Comparison of ENCODE assay signal across 24 cellular contexts in the genomic region with DNA sequence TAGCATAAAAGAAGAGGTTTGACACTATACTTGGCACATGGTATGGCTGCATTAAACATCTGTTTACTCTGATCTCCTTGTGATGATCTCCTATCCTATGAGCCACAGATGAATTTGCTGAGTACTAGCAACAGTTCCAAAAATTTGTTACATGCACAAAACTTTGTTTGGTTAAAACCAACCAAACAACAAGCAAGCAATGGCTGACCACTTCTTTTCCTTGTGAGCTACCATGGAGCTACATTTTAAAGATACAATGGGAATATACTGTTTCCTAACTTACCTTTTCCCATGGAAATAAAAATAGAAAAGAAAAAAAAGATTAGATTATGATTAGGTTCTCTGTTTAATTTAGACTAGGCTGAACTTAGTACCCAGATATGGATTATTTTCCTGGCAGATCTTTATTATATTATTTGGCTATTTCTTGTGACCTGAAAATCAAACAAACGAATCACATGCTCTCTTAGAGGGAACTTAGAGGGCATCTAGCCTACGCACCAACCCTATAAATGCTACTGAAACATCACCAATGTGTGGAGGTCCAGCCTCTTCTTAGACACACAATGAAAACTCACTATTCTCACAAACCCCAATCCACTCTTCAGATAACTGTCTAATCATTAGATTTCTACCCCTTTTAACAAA.
DNase-seq lines count a peak whose midpoint lies in the region; ATAC-seq and TF ChIP-seq lines count a peak whose summit lies in the region.
"Had no signal": no experiment of that assay in that cellular context is flagged by ENCODE, and none has a peak within 500 bp of the region (broad histone marks: within the 10 kb centered on the region; RNA-seq: fewer than 3 reads in every experiment).

No MANE protein-coding gene starts in this region.

- whole genome bisulfite sequencing in SK-N-SH (ENCODE audit: low lambda C conversion rate), result 95% methylated on average over 2 of the region's 2 CpGs
- 90 to 92% methylated on average over 2 of the region's 2 CpGs for WGBS in tibial nerve, 2 donors

- ATAC-seq in SK-N-SH treated with all-trans-retinoic acid at 6 μM for 48 hours, result no peak
- ATAC-seq in activated CD8-positive, alpha-beta T cell treated with anti-CD3 and anti-CD28 coated beads for 36 hours, result no peak
- ATAC-seq in foreskin keratinocyte, result no peak
- ATAC-seq: heart left ventricle, Right ventricle myocardium inferior had no signal

- no peaks in the 10 kb centered on the region for H3K27me3 Mint-ChIP-seq in activated CD8-positive, alpha-beta T cell treated with anti-CD3 and anti-CD28 coated beads for 36 hours
- H3K27me3 Mint-ChIP-seq: CD4-positive, alpha-beta T cell; central memory CD8-positive, alpha-beta T cell had no signal

- no peaks in the 10 kb centered on the region for H4K20me1 ChIP-seq in SK-N-SH (ENCODE audit: insufficient read depth)

- H3K4me3 ChIP-seq in SK-N-SH (ENCODE audit: low read depth in 2 of 2, low read length in 1 of 2) (no peak overlapping the region), ACC112 (ENCODE audit: low read depth, low read length) (no peak overlapping the region), tibial nerve (no peak overlapping the region)
- H3K4me3 ChIP-seq: ascending aorta, dorsolateral prefrontal cortex, heart left ventricle, skin epidermis had no signal

- H3K9me3 ChIP-seq in SK-N-SH (no peaks in the 10 kb centered on the region), tibial nerve (no peaks in the 10 kb centered on the region)
- H3K9me3 ChIP-seq: ascending aorta, heart left ventricle had no signal

- H3K4me1 ChIP-seq in SK-N-SH (ENCODE audit: control insufficient read depth in 1 of 2, insufficient read depth in 2 of 2, low read depth in 1 of 2, low read length in 1 of 2) (peaks cover 0 to 37% of the 10 kb centered on the region in 2 experiments; a peak in 2 of 4 replicates), ACC112 (ENCODE audit: control insufficient read depth, insufficient read depth, low read length, unreplicated experiment) (peaks cover 41% of the 10 kb centered on the region), foreskin keratinocyte (peaks cover 4% of the 10 kb centered on the region), tibial nerve (peaks cover 0 to 5% (median 0%) of the 10 kb centered on the region in 4 donors)

- H3K27ac ChIP-seq in SK-N-SH (ENCODE audit: low read depth in 2 of 2, low read length in 1 of 2), result peak overlapping the region in 1 of 2 experiments; percentile 72; a peak in 2 of 4 replicates
- H3K27ac ChIP-seq in ACC112 (ENCODE audit: low read depth, low read length), result peak overlapping the region; percentile 51
- H3K27ac ChIP-seq in foreskin keratinocyte, result peak overlapping the region; percentile 27
- no peak overlapping the region for H3K27ac ChIP-seq in tibial nerve
- H3K27ac ChIP-seq: 22Rv1, ascending aorta, dorsolateral prefrontal cortex, heart left ventricle, skin epidermis had no signal

- H3K36me3 Mint-ChIP-seq in activated CD8-positive, alpha-beta T cell treated with anti-CD3 and anti-CD28 coated beads for 36 hours (ENCODE audit: low read depth), result peaks cover 63% of the 10 kb centered on the region

- H2AFZ ChIP-seq in SK-N-SH (ENCODE audit: low read depth) (no peak overlapping the region), ACC112 (ENCODE audit: low read length, unreplicated experiment) (no peak overlapping the region)

- no peak for TF ChIP-seq RAD21 in SK-N-SH (IDR thresholded peaks at IDR 0.05; ENCODE audit: low read length)

- H3K9me3 Mint-ChIP-seq in activated CD8-positive, alpha-beta T cell treated with anti-CD3 and anti-CD28 coated beads for 36 hours, result peaks cover 2% of the 10 kb centered on the region
- H3K9me3 Mint-ChIP-seq: CD4-positive, alpha-beta T cell; central memory CD8-positive, alpha-beta T cell had no signal

- H3K27me3 ChIP-seq in SK-N-SH (ENCODE audit: insufficient read depth) (no peaks in the 10 kb centered on the region), ACC112 (ENCODE audit: insufficient read depth, low read length) (no peaks in the 10 kb centered on the region), foreskin keratinocyte (no peaks in the 10 kb centered on the region), tibial nerve (no peaks in the 10 kb centered on the region)
- H3K27me3 ChIP-seq: ascending aorta, dorsolateral prefrontal cortex, heart left ventricle had no signal

- peak overlapping the region; percentile 65 for H3K27ac Mint-ChIP-seq in activated CD8-positive, alpha-beta T cell treated with anti-CD3 and anti-CD28 coated beads for 36 hours
- H3K27ac Mint-ChIP-seq: CD4-positive, alpha-beta T cell had no signal

- no peaks in the 10 kb centered on the region for H3K9me2 ChIP-seq in SK-N-SH

- peaks cover 44% of the 10 kb centered on the region for H3K4me1 Mint-ChIP-seq in activated CD8-positive, alpha-beta T cell treated with anti-CD3 and anti-CD28 coated beads for 36 hours (ENCODE audit: low read depth)

- H3K9ac ChIP-seq in SK-N-SH, result no peak overlapping the region

- peaks cover 47% of the 10 kb centered on the region for H3F3A ChIP-seq in SK-N-SH (replicated peaks; ENCODE audit: insufficient read depth)

- intact Hi-C loops in activated CD8-positive, alpha-beta T cell treated with anti-CD3 and anti-CD28 coated beads for 36 hours (cut with micrococcal nuclease), result no loop called here

- no peak for TF ChIP-seq POLR2A in tibial nerve (IDR thresholded peaks at IDR 0.05)

- TF ChIP-seq EP300 in SK-N-SH (IDR thresholded peaks at IDR 0.05; ENCODE audit: borderline replicate concordance in 1 of 2, low read depth in 1 of 2, low read length in 1 of 2), result no peak
- TF ChIP-seq EP300 in tibial nerve (IDR thresholded peaks at IDR 0.05), result no peak

- POLR2A ChIA-PET in SK-N-SH (lab: Yijun Ruan, JAX), result no interaction called here
- POLR2A ChIA-PET in activated CD8-positive, alpha-beta T cell treated with anti-CD3 and anti-CD28 coated beads for 36 hours (lab: Charles Lee), result interaction anchor here (0.6 kb wide), 1 partner anchor 1829 kb away, joined by 3 read pairs; no protein-coding TSS in a partner anchor

- TF ChIP-seq CTCF in SK-N-SH (IDR thresholded peaks at IDR 0.05) (no peak), foreskin keratinocyte (conservative IDR thresholded peaks at IDR 0.05) (no peak), tibial nerve (IDR thresholded peaks at IDR 0.05) (no peak)
- TF ChIP-seq CTCF in activated CD8-positive, alpha-beta T cell treated with anti-CD3 and anti-CD28 coated beads for 36 hours (IDR thresholded peaks at IDR 0.05), result no peak

- CTCF ChIA-PET in SK-N-SH (lab: Yijun Ruan, JAX), result no interaction called here
- CTCF ChIA-PET in activated CD8-positive, alpha-beta T cell treated with anti-CD3 and anti-CD28 coated beads for 36 hours (lab: Charles Lee), result no interaction called here

- H3K4me2 ChIP-seq in SK-N-SH, result peak overlapping the region; percentile 30; the same call in 1 of the 2 replicates

- H3K36me3 ChIP-seq in SK-N-SH (replicated peaks in 1 of 2; ENCODE audit: control insufficient read depth in 1 of 2, insufficient read depth in 2 of 2, low read length in 1 of 2) (peaks cover 41 to 53% of the 10 kb centered on the region in 2 experiments), ACC112 (ENCODE audit: insufficient read depth, low read length) (peaks cover 4% of the 10 kb centered on the region; the same call in 1 of the 2 replicates), tibial nerve (no peaks in the 10 kb centered on the region)

- no peak overlapping the region for H3K4me3 Mint-ChIP-seq in activated CD8-positive, alpha-beta T cell treated with anti-CD3 and anti-CD28 coated beads for 36 hours
- H3K4me3 Mint-ChIP-seq: CD4-positive, alpha-beta T cell; central memory CD8-positive, alpha-beta T cell had no signal

- H3K79me2 ChIP-seq in SK-N-SH (ENCODE audit: insufficient read depth), result peaks cover 73% of the 10 kb centered on the region
- H3K79me2 ChIP-seq in ACC112 (ENCODE audit: control insufficient read depth, insufficient read depth, low read length, unreplicated experiment), result peaks cover 13% of the 10 kb centered on the region

- no peak for DNase-seq in SK-N-SH
- no peak for DNase-seq in activated CD8-positive, alpha-beta T cell treated with anti-CD3 and anti-CD28 coated beads for 36 hours
- no peak for DNase-seq in foreskin keratinocyte
- no peak for DNase-seq in tibial nerve (ENCODE audit: low spot score in 2 of 2)
- DNase-seq in COR-L47 (lab: John Stamatoyannopoulos, UW), result no peak
- no peak for DNase-seq in NCI-H1105 (lab: John Stamatoyannopoulos, UW)
- DNase-seq: activated CD4-positive, CD25-positive, alpha-beta regulatory T cell treated with anti-CD3 and anti-CD28 coated beads, Interleukin-2, amount 50 U/mL, for 72 hours; activated gamma-delta T cell treated with Interleukin-2 at 50 U/mL for 16 hours; CD4-positive, alpha-beta T cell; dorsolateral prefrontal cortex; GF-D8; mesendoderm; NCI-H1417 treated with DMSO at 0.1 percent for 48 hours; nucleus accumbens; OCI-M1; SW 1271 had no signal

TF ChIP-seq in SK-N-SH, 30 proteins besides CTCF, POLR2A, EP300 and RAD21 (continues in another document):
- TF ChIP-seq TCF12 (IDR thresholded peaks at IDR 0.05) (no peak), POLR2AphosphoS5 (IDR thresholded peaks at IDR 0.05; ENCODE audit: low read depth, low read length) (no peak), NFIC (IDR thresholded peaks at IDR 0.05; ENCODE audit: borderline replicate concordance) (no peak), TAF1 (IDR thresholded peaks at IDR 0.05; ENCODE audit: borderline replicate concordance, low read depth, low read length) (no peak)

TF ChIP-seq in SK-N-SH treated with all-trans-retinoic acid at 6 μM for 48 hours, 23 proteins besides CTCF, POLR2A, EP300 and RAD21 (continues in another document):
- TF ChIP-seq ARNTL (CRISPR knock-in tag; IDR thresholded peaks at IDR 0.05; ENCODE audit: borderline replicate concordance, low read depth), result no peak
- TF ChIP-seq, protein P1, sequence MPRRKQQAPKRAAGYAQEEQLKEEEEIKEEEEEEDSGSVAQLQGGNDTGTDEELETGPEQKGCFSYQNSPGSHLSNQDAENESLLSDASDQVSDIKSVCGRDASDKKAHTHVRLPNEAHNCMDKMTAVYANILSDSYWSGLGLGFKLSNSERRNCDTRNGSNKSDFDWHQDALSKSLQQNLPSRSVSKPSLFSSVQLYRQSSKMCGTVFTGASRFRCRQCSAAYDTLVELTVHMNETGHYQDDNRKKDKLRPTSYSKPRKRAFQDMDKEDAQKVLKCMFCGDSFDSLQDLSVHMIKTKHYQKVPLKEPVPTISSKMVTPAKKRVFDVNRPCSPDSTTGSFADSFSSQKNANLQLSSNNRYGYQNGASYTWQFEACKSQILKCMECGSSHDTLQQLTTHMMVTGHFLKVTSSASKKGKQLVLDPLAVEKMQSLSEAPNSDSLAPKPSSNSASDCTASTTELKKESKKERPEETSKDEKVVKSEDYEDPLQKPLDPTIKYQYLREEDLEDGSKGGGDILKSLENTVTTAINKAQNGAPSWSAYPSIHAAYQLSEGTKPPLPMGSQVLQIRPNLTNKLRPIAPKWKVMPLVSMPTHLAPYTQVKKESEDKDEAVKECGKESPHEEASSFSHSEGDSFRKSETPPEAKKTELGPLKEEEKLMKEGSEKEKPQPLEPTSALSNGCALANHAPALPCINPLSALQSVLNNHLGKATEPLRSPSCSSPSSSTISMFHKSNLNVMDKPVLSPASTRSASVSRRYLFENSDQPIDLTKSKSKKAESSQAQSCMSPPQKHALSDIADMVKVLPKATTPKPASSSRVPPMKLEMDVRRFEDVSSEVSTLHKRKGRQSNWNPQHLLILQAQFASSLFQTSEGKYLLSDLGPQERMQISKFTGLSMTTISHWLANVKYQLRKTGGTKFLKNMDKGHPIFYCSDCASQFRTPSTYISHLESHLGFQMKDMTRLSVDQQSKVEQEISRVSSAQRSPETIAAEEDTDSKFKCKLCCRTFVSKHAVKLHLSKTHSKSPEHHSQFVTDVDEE (CRISPR knock-in tag; IDR thresholded peaks at IDR 0.05), result no peak

Comparison
In these comparisons a context has a peak if more than half of its experiments do, and no peak if none do; other contexts are left out.
1. H3K27ac ChIP-seq: peak in ACC112 (single experiment) and foreskin keratinocyte (single experiment); none in tibial nerve (0 of 4).